ENCODE assay signal across 13 cellular contexts in the genomic region with DNA sequence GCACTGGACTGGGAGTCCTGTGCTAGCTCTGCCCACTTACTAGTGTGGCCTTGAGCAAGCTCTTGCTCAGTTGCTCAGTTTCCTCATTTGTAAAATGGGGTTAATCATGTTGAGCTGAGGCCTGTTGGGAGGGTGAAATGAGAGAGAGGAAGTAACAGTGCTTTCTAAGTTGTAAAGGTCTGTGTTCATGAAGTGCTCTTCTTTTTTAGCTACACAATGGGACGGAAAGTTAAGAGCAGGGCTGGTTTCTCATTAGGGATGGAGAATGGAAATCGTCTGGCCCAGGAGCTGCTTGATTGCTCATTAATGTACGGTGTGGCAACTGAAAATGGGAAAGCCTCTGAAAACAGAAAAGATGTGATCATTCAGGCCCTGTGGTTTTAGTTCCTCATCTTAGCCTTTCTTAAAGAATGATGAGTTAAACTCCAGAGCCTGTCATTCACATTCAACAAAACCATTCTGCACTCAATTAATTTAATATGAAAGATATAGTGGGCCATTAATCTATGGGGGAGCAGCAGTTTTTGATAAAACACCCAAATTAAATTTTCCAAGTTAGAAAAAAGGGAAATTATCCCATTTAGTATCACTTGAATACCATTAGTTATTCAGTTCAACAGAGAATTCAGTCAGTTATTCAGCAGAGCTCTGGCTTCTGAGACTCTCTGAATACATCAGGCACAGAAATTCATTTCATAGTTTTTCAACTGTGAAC.
DNase-seq lines count a peak whose midpoint lies in the region; ATAC-seq, FAIRE-seq and TF ChIP-seq lines count a peak whose summit lies in the region.
"Had no signal": no experiment of that assay in that cellular context is flagged by ENCODE, and none has a peak within 500 bp of the region (broad histone marks: within the 10 kb centered on the region; RNA-seq: fewer than 3 reads in every experiment).

No MANE protein-coding gene starts in this region.

- peak; percentile 53 for ATAC-seq in GM18517 (IDR thresholded peaks at IDR 0.05; ENCODE audit: unreplicated experiment)
- peak; percentile 73 for ATAC-seq in GM21576 (IDR thresholded peaks at IDR 0.05; ENCODE audit: unreplicated experiment)
- ATAC-seq in HG03342 (IDR thresholded peaks at IDR 0.05; ENCODE audit: unreplicated experiment): peak; percentile 48
- peak; percentile 29 for ATAC-seq in activated B cell treated with CpG ODN at 0.5 μM for 24 hours (ENCODE audit: low read depth)
- ATAC-seq: heart right ventricle had no signal

- H3K27ac Mint-ChIP-seq in activated B cell treated with CpG ODN at 0.5 μM for 24 hours: peak overlapping the region; percentile 67

- H3K27me3 Mint-ChIP-seq in activated B cell treated with CpG ODN at 0.5 μM for 24 hours: no peaks in the 10 kb centered on the region

- intact Hi-C loops in activated B cell treated with CpG ODN at 0.5 μM for 24 hours (cut with micrococcal nuclease): loop anchor here (1.0 to 10.0 kb wide), 6 partner anchors 8 to 1153 kb away; a partner anchor contains a TSS

- CTCF ChIA-PET in activated B cell treated with CpG ODN at 0.5 μM for 24 hours (lab: Charles Lee): interaction anchor here (1.0 to 1.4 kb wide), 4 partner anchors 35 to 93 kb away, joined by 3 to 4 read pairs (median 3); no protein-coding TSS in a partner anchor

- no peak for TF ChIP-seq CTCF in activated B cell treated with CpG ODN at 0.5 μM for 24 hours (IDR thresholded peaks at IDR 0.05)

- in situ Hi-C loops in HAP-1 (cut with MboI; ENCODE audit: low sequenced_read_pairs): no loop called here

- no peaks in the 10 kb centered on the region for H3K27me3 ChIP-seq in HAP-1 (ENCODE audit: low read depth)
- H3K27me3 ChIP-seq: heart right ventricle, tibial nerve had no signal

- H3K36me3 Mint-ChIP-seq in activated B cell treated with CpG ODN at 0.5 μM for 24 hours (ENCODE audit: low read depth): no peaks in the 10 kb centered on the region

- no peak overlapping the region for H3K4me3 Mint-ChIP-seq in activated B cell treated with CpG ODN at 0.5 μM for 24 hours

- POLR2A ChIA-PET in activated B cell treated with CpG ODN at 0.5 μM for 24 hours (lab: Charles Lee): interaction anchor here (1.0 kb wide), 1 partner anchor 144 kb away, joined by 4 read pairs; no protein-coding TSS in a partner anchor

- DNase-seq in activated B cell treated with CpG ODN at 0.5 μM for 24 hours (no peak), NCI-H82 (lab: John Stamatoyannopoulos, UW) (no peak), HAP-1 (ENCODE audit: low spot score in 2 of 2) (no peak), RCC 7860 (ENCODE audit: low spot score) (no peak)
- no peak for DNase-seq in stimulated activated naive CD4-positive, alpha-beta T cell treated with Interleukin-2 at 50 U/mL for 16 hours (lab: John Stamatoyannopoulos, UW)
- DNase-seq: activated T-cell treated with anti-CD3 and anti-CD28 coated beads, Interleukin-2, amount 50 U/mL, for 1 hour; caudate nucleus; DMS153; heart right ventricle had no signal

- no peak for FAIRE-seq in RCC 7860 (lab: Jason Lieb, UNC)

- H3K9me3 Mint-ChIP-seq in activated B cell treated with CpG ODN at 0.5 μM for 24 hours: no peaks in the 10 kb centered on the region

- H3K9me3 ChIP-seq in HAP-1: no peaks in the 10 kb centered on the region
- H3K9me3 ChIP-seq: tibial nerve had no signal

- H3K4me1 Mint-ChIP-seq in activated B cell treated with CpG ODN at 0.5 μM for 24 hours: peaks cover 25% of the 10 kb centered on the region

- no peak overlapping the region for H3K4me3 ChIP-seq in HAP-1
- H3K4me3 ChIP-seq: heart right ventricle, tibial nerve had no signal

- no peaks in the 10 kb centered on the region for H3K36me3 ChIP-seq in HAP-1 (replicated peaks)
- H3K36me3 ChIP-seq: heart right ventricle, tibial nerve had no signal

- H3K4me1 ChIP-seq in HAP-1: no peaks in the 10 kb centered on the region
- H3K4me1 ChIP-seq: tibial nerve had no signal
